ENCODE assay signal across 1 cellular context in the genomic region with DNA sequence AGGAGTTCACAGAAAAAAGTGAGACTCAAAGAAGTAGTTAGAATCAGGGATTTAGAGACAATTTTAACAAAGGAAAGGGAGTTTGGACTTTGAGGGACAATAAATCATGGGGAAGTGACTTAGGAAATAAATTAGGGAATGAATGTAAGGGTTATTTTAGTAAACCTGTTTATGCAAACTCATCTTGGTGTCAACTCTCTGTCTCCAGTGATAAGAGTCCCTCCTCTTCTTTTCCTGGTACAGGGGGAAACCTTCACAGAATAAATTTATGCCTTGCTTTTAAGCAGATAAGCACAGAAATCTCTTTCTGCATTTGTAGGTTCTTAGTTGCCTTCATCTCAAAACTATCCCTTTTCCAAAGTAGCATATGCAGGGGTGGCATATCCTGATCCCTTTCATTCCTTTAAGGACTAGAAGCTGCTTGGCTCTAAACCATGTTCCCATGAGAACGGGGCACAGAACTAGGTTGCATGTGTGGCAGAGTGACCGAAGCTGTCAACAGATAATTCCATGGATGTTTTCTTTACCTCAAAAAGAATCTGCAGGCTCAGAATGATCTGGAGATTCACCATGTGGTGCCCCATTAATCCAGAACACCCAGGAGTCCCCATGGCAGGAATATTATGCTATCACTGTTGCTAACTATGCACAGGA.
A peak's percentile ranks its signal among the peaks of the same experiment; 100 is the strongest.
TF ChIP-seq lines count a peak whose summit lies in the region.

No MANE protein-coding gene starts in this region.

TF ChIP-seq in K562, 482 proteins besides CTCF, POLR2A, EP300 and RAD21 (continued from another document):
- TF ChIP-seq MEF2D (tag; conservative IDR thresholded peaks at IDR 0.05; ENCODE audit: low read depth) (peak; percentile 94), CXXC5 (CRISPR knock-in tag; IDR thresholded peaks at IDR 0.05) (peak; percentile 43; the same call in 1 of the 2 replicates), NFATC3 (IDR thresholded peaks at IDR 0.05) (0 out of 2 replicates have a peak, but pooled peaks have one; percentile 37), SOX6 (IDR thresholded peaks at IDR 0.05) (peak; percentile 86), TAL1 (IDR thresholded peaks at IDR 0.05) (peak; percentile 91), NFE2 (IDR thresholded peaks at IDR 0.05; ENCODE audit: low read depth) (peak; percentile 96), SMAD4 (CRISPR knock-in tag; conservative IDR thresholded peaks at IDR 0.05) (0 out of 2 replicates have a peak, but pooled peaks have one; percentile 35), STAT5A (IDR thresholded peaks at IDR 0.05; ENCODE audit: borderline replicate concordance, low read length) (peak; percentile 98), MTF1 (CRISPR knock-in tag; IDR thresholded peaks at IDR 0.05; ENCODE audit: borderline replicate concordance) (no peak), HCFC1 (IDR thresholded peaks at IDR 0.05; ENCODE audit: low read depth, low read length) (no peak), ESRRA (IDR thresholded peaks at IDR 0.05; ENCODE audit: borderline replicate concordance, low read depth) (no peak), ZNF584 (CRISPR knock-in tag; IDR thresholded peaks at IDR 0.05; ENCODE audit: low read depth) (peak; percentile 40; the same call in 1 of the 2 replicates), TRIM24 (IDR thresholded peaks at IDR 0.05) (peak in 1 of 2 experiments; percentile 84; a peak in 2 of 4 replicates), HMGN3 (IDR thresholded peaks at IDR 0.05; ENCODE audit: borderline replicate concordance, extremely low read depth, insufficient read length, low read depth, low read length) (peak; percentile 57), CBFA2T3 (IDR thresholded peaks at IDR 0.05) (peak; percentile 95), C11orf30 (IDR thresholded peaks at IDR 0.05; ENCODE audit: low read depth) (peak; percentile 92), KDM1A (IDR thresholded peaks at IDR 0.05) (peak; percentile 94 to 97), BRCA1 (IDR thresholded peaks at IDR 0.05) (no peak), BRCA1 (CRISPR knock-in tag; IDR thresholded peaks at IDR 0.05) (no peak), MECOM (CRISPR knock-in tag; IDR thresholded peaks at IDR 0.05) (peak; percentile 53; the same call in 1 of the 2 replicates), NR2C2 (CRISPR knock-in tag; IDR thresholded peaks at IDR 0.05) (no peak), NR2C2 (tag; IDR thresholded peaks at IDR 0.05) (peak; percentile 44; the same call in 1 of the 2 replicates), FOXA3 (CRISPR knock-in tag; conservative IDR thresholded peaks at IDR 0.05 in 1 of 2, IDR thresholded peaks at IDR 0.05 in 1 of 2) (peak in 1 of 2 experiments; percentile 51; a peak in 1 of 4 replicates), TAF1 (IDR thresholded peaks at IDR 0.05; ENCODE audit: control insufficient read depth, extremely low read depth, insufficient read depth, low read length, severe bottlenecking) (no peak), GATAD2B (IDR thresholded peaks at IDR 0.05; ENCODE audit: borderline replicate concordance) (peak; percentile 54; the same call in 1 of the 2 replicates), TAF9B (IDR thresholded peaks at IDR 0.05; ENCODE audit: partially characterized antibody) (peak; percentile 19), DACH1 (IDR thresholded peaks at IDR 0.05; ENCODE audit: partially characterized antibody) (peak; percentile 81), RBBP5 (IDR thresholded peaks at IDR 0.05; ENCODE audit: borderline replicate concordance, insufficient read depth, low read length, poor library complexity, severe bottlenecking) (peak; percentile 71), ILF3 (IDR thresholded peaks at IDR 0.05; ENCODE audit: borderline replicate concordance) (no peak), NCOA2 (IDR thresholded peaks at IDR 0.05; ENCODE audit: partially characterized antibody in 2 of 2) (peak; percentile 57 to 61), ZKSCAN8 (CRISPR knock-in tag; IDR thresholded peaks at IDR 0.05) (peak; percentile 77), ZNF589 (CRISPR knock-in tag; IDR thresholded peaks at IDR 0.05; ENCODE audit: low read depth) (no peak), ZZZ3 (IDR thresholded peaks at IDR 0.05) (no peak), MAFG (tag; conservative IDR thresholded peaks at IDR 0.05) (peak; percentile 89), SIN3A (IDR thresholded peaks at IDR 0.05; ENCODE audit: borderline replicate concordance in 2 of 2, control insufficient read depth in 1 of 2, low read depth in 2 of 2, low read length in 2 of 2) (no peak), PHB2 (IDR thresholded peaks at IDR 0.05; ENCODE audit: low read depth) (peak; percentile 66; the same call in 1 of the 2 replicates), LEF1 (IDR thresholded peaks at IDR 0.05) (peak; percentile 92), EP400 (IDR thresholded peaks at IDR 0.05) (peak; percentile 44; the same call in 1 of the 2 replicates), ETV1 (tag; conservative IDR thresholded peaks at IDR 0.05; ENCODE audit: low read depth) (0 out of 2 replicates have a peak, but pooled peaks have one; percentile 13), XRCC3 (IDR thresholded peaks at IDR 0.05) (no peak), PML (IDR thresholded peaks at IDR 0.05; ENCODE audit: low read length) (peak; percentile 80; the same call in 1 of the 2 replicates), ZNF717 (CRISPR knock-in tag; IDR thresholded peaks at IDR 0.05) (no peak)
- TF ChIP-seq, protein P1, sequence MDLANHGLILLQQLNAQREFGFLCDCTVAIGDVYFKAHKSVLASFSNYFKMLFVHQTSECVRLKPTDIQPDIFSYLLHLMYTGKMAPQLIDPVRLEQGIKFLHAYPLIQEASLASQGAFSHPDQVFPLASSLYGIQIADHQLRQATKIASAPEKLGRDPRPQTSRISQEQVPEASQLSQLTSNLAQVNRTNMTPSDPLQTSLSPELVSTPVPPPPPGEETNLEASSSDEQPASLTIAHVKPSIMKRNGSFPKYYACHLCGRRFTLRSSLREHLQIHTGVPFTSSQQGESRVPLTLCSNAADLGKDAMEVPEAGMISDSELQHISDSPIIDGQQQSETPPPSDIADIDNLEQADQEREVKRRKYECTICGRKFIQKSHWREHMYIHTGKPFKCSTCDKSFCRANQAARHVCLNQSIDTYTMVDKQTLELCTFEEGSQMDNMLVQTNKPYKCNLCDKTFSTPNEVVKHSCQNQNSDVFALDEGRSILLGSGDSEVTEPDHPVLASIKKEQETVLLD (IDR thresholded peaks at IDR 0.05), result 0 out of 2 replicates have a peak, but pooled peaks have one; percentile 42
- TF ChIP-seq, protein P2, sequence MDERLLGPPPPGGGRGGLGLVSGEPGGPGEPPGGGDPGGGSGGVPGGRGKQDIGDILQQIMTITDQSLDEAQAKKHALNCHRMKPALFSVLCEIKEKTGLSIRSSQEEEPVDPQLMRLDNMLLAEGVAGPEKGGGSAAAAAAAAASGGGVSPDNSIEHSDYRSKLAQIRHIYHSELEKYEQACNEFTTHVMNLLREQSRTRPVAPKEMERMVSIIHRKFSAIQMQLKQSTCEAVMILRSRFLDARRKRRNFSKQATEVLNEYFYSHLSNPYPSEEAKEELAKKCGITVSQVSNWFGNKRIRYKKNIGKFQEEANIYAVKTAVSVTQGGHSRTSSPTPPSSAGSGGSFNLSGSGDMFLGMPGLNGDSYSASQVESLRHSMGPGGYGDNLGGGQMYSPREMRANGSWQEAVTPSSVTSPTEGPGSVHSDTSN (CRISPR knock-in tag; IDR thresholded peaks at IDR 0.05; ENCODE audit: low read depth), result no peak
- TF ChIP-seq, protein P2 (tag; conservative IDR thresholded peaks at IDR 0.05; ENCODE audit: low read depth), result peak; percentile 99
- TF ChIP-seq, protein P3, sequence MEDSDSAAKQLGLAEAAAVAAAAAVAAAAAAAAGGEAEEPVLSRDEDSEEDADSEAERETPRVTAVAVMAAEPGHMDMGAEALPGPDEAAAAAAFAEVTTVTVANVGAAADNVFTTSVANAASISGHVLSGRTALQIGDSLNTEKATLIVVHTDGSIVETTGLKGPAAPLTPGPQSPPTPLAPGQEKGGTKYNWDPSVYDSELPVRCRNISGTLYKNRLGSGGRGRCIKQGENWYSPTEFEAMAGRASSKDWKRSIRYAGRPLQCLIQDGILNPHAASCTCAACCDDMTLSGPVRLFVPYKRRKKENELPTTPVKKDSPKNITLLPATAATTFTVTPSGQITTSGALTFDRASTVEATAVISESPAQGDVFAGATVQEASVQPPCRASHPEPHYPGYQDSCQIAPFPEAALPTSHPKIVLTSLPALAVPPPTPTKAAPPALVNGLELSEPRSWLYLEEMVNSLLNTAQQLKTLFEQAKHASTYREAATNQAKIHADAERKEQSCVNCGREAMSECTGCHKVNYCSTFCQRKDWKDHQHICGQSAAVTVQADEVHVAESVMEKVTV (CRISPR knock-in tag; IDR thresholded peaks at IDR 0.05), result no peak
- TF ChIP-seq, protein P4, sequence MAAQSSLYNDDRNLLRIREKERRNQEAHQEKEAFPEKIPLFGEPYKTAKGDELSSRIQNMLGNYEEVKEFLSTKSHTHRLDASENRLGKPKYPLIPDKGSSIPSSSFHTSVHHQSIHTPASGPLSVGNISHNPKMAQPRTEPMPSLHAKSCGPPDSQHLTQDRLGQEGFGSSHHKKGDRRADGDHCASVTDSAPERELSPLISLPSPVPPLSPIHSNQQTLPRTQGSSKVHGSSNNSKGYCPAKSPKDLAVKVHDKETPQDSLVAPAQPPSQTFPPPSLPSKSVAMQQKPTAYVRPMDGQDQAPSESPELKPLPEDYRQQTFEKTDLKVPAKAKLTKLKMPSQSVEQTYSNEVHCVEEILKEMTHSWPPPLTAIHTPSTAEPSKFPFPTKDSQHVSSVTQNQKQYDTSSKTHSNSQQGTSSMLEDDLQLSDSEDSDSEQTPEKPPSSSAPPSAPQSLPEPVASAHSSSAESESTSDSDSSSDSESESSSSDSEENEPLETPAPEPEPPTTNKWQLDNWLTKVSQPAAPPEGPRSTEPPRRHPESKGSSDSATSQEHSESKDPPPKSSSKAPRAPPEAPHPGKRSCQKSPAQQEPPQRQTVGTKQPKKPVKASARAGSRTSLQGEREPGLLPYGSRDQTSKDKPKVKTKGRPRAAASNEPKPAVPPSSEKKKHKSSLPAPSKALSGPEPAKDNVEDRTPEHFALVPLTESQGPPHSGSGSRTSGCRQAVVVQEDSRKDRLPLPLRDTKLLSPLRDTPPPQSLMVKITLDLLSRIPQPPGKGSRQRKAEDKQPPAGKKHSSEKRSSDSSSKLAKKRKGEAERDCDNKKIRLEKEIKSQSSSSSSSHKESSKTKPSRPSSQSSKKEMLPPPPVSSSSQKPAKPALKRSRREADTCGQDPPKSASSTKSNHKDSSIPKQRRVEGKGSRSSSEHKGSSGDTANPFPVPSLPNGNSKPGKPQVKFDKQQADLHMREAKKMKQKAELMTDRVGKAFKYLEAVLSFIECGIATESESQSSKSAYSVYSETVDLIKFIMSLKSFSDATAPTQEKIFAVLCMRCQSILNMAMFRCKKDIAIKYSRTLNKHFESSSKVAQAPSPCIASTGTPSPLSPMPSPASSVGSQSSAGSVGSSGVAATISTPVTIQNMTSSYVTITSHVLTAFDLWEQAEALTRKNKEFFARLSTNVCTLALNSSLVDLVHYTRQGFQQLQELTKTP (IDR thresholded peaks at IDR 0.05; ENCODE audit: low read depth in 1 of 2, partially characterized antibody in 2 of 2), result peak in 1 of 2 experiments; percentile 64
- TF ChIP-seq, protein P5, sequence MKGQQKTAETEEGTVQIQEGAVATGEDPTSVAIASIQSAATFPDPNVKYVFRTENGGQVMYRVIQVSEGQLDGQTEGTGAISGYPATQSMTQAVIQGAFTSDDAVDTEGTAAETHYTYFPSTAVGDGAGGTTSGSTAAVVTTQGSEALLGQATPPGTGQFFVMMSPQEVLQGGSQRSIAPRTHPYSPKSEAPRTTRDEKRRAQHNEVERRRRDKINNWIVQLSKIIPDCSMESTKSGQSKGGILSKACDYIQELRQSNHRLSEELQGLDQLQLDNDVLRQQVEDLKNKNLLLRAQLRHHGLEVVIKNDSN (CRISPR knock-in tag; IDR thresholded peaks at IDR 0.05), result no peak
- TF ChIP-seq, protein P6, sequence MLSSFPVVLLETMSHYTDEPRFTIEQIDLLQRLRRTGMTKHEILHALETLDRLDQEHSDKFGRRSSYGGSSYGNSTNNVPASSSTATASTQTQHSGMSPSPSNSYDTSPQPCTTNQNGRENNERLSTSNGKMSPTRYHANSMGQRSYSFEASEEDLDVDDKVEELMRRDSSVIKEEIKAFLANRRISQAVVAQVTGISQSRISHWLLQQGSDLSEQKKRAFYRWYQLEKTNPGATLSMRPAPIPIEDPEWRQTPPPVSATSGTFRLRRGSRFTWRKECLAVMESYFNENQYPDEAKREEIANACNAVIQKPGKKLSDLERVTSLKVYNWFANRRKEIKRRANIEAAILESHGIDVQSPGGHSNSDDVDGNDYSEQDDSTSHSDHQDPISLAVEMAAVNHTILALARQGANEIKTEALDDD (IDR thresholded peaks at IDR 0.05), result 0 out of 2 replicates have a peak, but pooled peaks have one; percentile 52
